In genomic region chr13:95226932-95227718, GRCh38 we compare ENCODE assay signal across 8 cellular contexts.
DNase-seq lines count a peak whose midpoint lies in the region; ATAC-seq and TF ChIP-seq lines count a peak whose summit lies in the region.

No MANE protein-coding gene starts in this region.

- H3K9me2 ChIP-seq in DOHH2 (replicated peaks; ENCODE audit: control insufficient read depth, low read length): no peaks in the 10 kb centered on the region

- peaks cover 48% of the 10 kb centered on the region for H3K4me1 ChIP-seq in DOHH2 (ENCODE audit: control insufficient read depth, low read length)
- no peaks in the 10 kb centered on the region for H3K4me1 ChIP-seq in foreskin keratinocyte

- TF ChIP-seq CTCF in DOHH2 (IDR thresholded peaks at IDR 0.05; ENCODE audit: low read depth, low read length, poor library complexity, severe bottlenecking) (no peak), fibroblast of villous mesenchyme (IDR thresholded peaks at IDR 0.05; ENCODE audit: insufficient read depth, low read depth, low read length) (no peak), foreskin keratinocyte (conservative IDR thresholded peaks at IDR 0.05) (no peak), glutamatergic neuron (IDR thresholded peaks at IDR 0.05; ENCODE audit: partially characterized antibody, unreplicated experiment) (no peak)

- ATAC-seq in GM21381 (IDR thresholded peaks at IDR 0.05; ENCODE audit: unreplicated experiment) (peak; percentile 85), HG03520 (IDR thresholded peaks at IDR 0.05; ENCODE audit: unreplicated experiment) (peak; percentile 93), foreskin keratinocyte (no peak)

- no peaks in the 10 kb centered on the region for H4K20me1 ChIP-seq in DOHH2 (ENCODE audit: control insufficient read depth, insufficient read depth, low read depth, low read length)

- no peaks in the 10 kb centered on the region for H3K9me3 ChIP-seq in DOHH2 (ENCODE audit: control insufficient read depth, insufficient read depth, low read length)

- H3F3A ChIP-seq in DOHH2 (ENCODE audit: control insufficient read depth, insufficient read depth): peaks cover 7% of the 10 kb centered on the region; the same call in 1 of the 2 replicates

- no peaks in the 10 kb centered on the region for H3K4me1 Mint-ChIP-seq in glutamatergic neuron (ENCODE audit: low read depth, unreplicated experiment)

- H3K9me3 Mint-ChIP-seq in glutamatergic neuron (ENCODE audit: unreplicated experiment): no peaks in the 10 kb centered on the region

- no peaks in the 10 kb centered on the region for H3K27me3 Mint-ChIP-seq in glutamatergic neuron (ENCODE audit: unreplicated experiment)

- peak overlapping the region; percentile 57 for H3K4me2 ChIP-seq in DOHH2 (ENCODE audit: low read length)

- H3K4me3 ChIP-seq in DOHH2 (ENCODE audit: low read length) (peak overlapping the region; percentile 21), fibroblast of villous mesenchyme (ENCODE audit: low read depth, low read length) (no peak overlapping the region)

- H3K27ac ChIP-seq in DOHH2 (ENCODE audit: low read depth, low read length): no peak overlapping the region
- H3K27ac ChIP-seq in foreskin keratinocyte: no peak overlapping the region

- H3K4me3 Mint-ChIP-seq in glutamatergic neuron (ENCODE audit: unreplicated experiment): no peak overlapping the region

- H3K36me3 Mint-ChIP-seq in glutamatergic neuron (ENCODE audit: unreplicated experiment): no peaks in the 10 kb centered on the region

- peaks cover 5% of the 10 kb centered on the region; the same call in 1 of the 2 replicates for H3K36me3 ChIP-seq in DOHH2 (ENCODE audit: control insufficient read depth, low read length)

- H3K27ac Mint-ChIP-seq in glutamatergic neuron (ENCODE audit: unreplicated experiment): no peak overlapping the region

- H3K27me3 ChIP-seq in DOHH2 (ENCODE audit: control insufficient read depth, low read length) (no peaks in the 10 kb centered on the region), foreskin keratinocyte (no peaks in the 10 kb centered on the region)

- H3K79me2 ChIP-seq in DOHH2 (ENCODE audit: control insufficient read depth, low read length): no peaks in the 10 kb centered on the region; the same call in 1 of the 2 replicates

- DNase-seq in fibroblast of villous mesenchyme (ENCODE audit: low read depth): peak; percentile 55
- no peak for DNase-seq in H4 (ENCODE audit: low spot score)
- no peak for DNase-seq in foreskin keratinocyte
- no peak for DNase-seq in NCI-H1694 treated with DMSO at 0.1 percent for 48 hours (lab: John Stamatoyannopoulos, UW)
- DNase-seq in glutamatergic neuron: no peak
